Comparison of ENCODE assay signal across 20 cellular contexts in genomic region chr5:173718469-173718868, GRCh38.
A peak's percentile ranks its signal among the peaks of the same experiment; 100 is the strongest.
DNase-seq lines count a peak whose midpoint lies in the region; ATAC-seq, FAIRE-seq and TF ChIP-seq lines count a peak whose summit lies in the region.
"Had no signal": no experiment of that assay in that cellular context is flagged by ENCODE, and none has a peak within 500 bp of the region (broad histone marks: within the 10 kb centered on the region; RNA-seq: fewer than 3 reads in every experiment).

No MANE protein-coding gene starts in this region.

- no peaks in the 10 kb centered on the region for H3K9me2 ChIP-seq in neural cell (ENCODE audit: insufficient read depth, low read length)

- H3K79me2 ChIP-seq in HepG2 (ENCODE audit: insufficient read depth, low read length), result no peaks in the 10 kb centered on the region
- no peaks in the 10 kb centered on the region for H3K79me2 ChIP-seq in neural cell (replicated peaks; ENCODE audit: insufficient read depth, low read length)

- no peak overlapping the region for H3K27ac ChIP-seq in HepG2 (ENCODE audit: extremely low read length, insufficient read depth, low read length)
- no peak overlapping the region for H3K27ac ChIP-seq in right lobe of liver
- H3K27ac ChIP-seq in VCaP, result peak overlapping the region; percentile 72
- H3K27ac ChIP-seq in neural cell (ENCODE audit: low read length), result no peak overlapping the region
- no peak overlapping the region for H3K27ac ChIP-seq in coronary artery
- no peak overlapping the region for H3K27ac ChIP-seq in lower lobe of right lung
- H3K27ac ChIP-seq: HL-60, SJSA1 had no signal

- H3K27me3 ChIP-seq in HepG2 (ENCODE audit: control insufficient read depth in 1 of 2, insufficient read depth in 2 of 2, low read length in 2 of 2), result no peaks in the 10 kb centered on the region
- no peaks in the 10 kb centered on the region for H3K27me3 ChIP-seq in right lobe of liver
- no peaks in the 10 kb centered on the region for H3K27me3 ChIP-seq in neural cell (ENCODE audit: insufficient read depth, low read depth, low read length)
- no peaks in the 10 kb centered on the region for H3K27me3 ChIP-seq in lower lobe of right lung (ENCODE audit: low read depth)
- H3K27me3 ChIP-seq: SJSA1 had no signal

- in situ Hi-C loops in HepG2 (cut with HindIII; ENCODE audit: extremely low pct_ligation_motif_present, low pct_unique_long_range_greater_than_20kb), result no loop called here

- no peaks in the 10 kb centered on the region for H4K20me1 ChIP-seq in HepG2 (ENCODE audit: insufficient read depth, low read length)
- no peaks in the 10 kb centered on the region for H4K20me1 ChIP-seq in neural cell (ENCODE audit: insufficient read depth)

- H3F3A ChIP-seq in neural cell (ENCODE audit: insufficient read depth, low read length, poor library complexity, severe bottlenecking), result no peaks in the 10 kb centered on the region

- intact Hi-C loops in HepG2 (cut with micrococcal nuclease; ENCODE audit: unreplicated experiment), result no loop called here
- intact Hi-C loops in right lobe of liver (cut with DNase I), result no loop called here
- intact Hi-C loops in lower lobe of right lung (cut with DNase I), result no loop called here

- no peak overlapping the region for H3K27ac Mint-ChIP-seq in type B pancreatic cell
- H3K27ac Mint-ChIP-seq: CD8-positive, alpha-beta T cell; HFFc6; IgD-negative memory B cell had no signal

- no peak overlapping the region for H2AFZ ChIP-seq in HepG2 (ENCODE audit: low read length)
- H2AFZ ChIP-seq in neural cell (ENCODE audit: low read depth, low read length), result peak overlapping the region; percentile 35

- H3K27me3 Mint-ChIP-seq in type B pancreatic cell, result peaks cover 8% of the 10 kb centered on the region

- no peak overlapping the region for H3K4me3 Mint-ChIP-seq in type B pancreatic cell
- H3K4me3 Mint-ChIP-seq: CD8-positive, alpha-beta T cell; HFFc6; IgD-negative memory B cell had no signal

- no peak for TF ChIP-seq CTCF in HepG2 (CRISPR knock-in tag; IDR thresholded peaks at IDR 0.05)
- no peak for TF ChIP-seq CTCF in right lobe of liver (IDR thresholded peaks at IDR 0.05)
- no peak for TF ChIP-seq CTCF in VCaP (conservative IDR thresholded peaks at IDR 0.05)
- TF ChIP-seq CTCF in neural cell (IDR thresholded peaks at IDR 0.05; ENCODE audit: poor library complexity, severe bottlenecking), result no peak
- no peak for TF ChIP-seq CTCF in coronary artery (IDR thresholded peaks at IDR 0.05)
- TF ChIP-seq CTCF in type B pancreatic cell (conservative IDR thresholded peaks at IDR 0.05), result no peak
- no peak for TF ChIP-seq CTCF in lower lobe of right lung (IDR thresholded peaks at IDR 0.05)

- TF ChIP-seq EP300 in HepG2 (IDR thresholded peaks at IDR 0.05; ENCODE audit: low read depth in 2 of 2, low read length in 2 of 2) (no peak), HepG2 (CRISPR knock-in tag; IDR thresholded peaks at IDR 0.05; ENCODE audit: borderline replicate concordance) (no peak), neural cell (conservative IDR thresholded peaks at IDR 0.05; ENCODE audit: poor library complexity, severe bottlenecking) (no peak)

- POLR2A ChIA-PET in HepG2 (lab: Yijun Ruan, JAX), result interaction anchor here (1.2 kb wide), 1 partner anchor 170 kb away, joined by 3 read pairs; the partner anchor contains the start of gene CPEB4

- H3K9me3 ChIP-seq in HepG2 (ENCODE audit: low read length) (no peaks in the 10 kb centered on the region), right lobe of liver (no peaks in the 10 kb centered on the region), neural cell (ENCODE audit: low read length) (no peaks in the 10 kb centered on the region), lower lobe of right lung (no peaks in the 10 kb centered on the region)
- H3K9me3 ChIP-seq: SJSA1 had no signal

- H3K36me3 ChIP-seq in HepG2 (replicated peaks in 1 of 2; ENCODE audit: control insufficient read depth in 1 of 2, insufficient read depth in 2 of 2, low read length in 2 of 2), result no peaks in the 10 kb centered on the region
- no peaks in the 10 kb centered on the region for H3K36me3 ChIP-seq in right lobe of liver
- no peaks in the 10 kb centered on the region for H3K36me3 ChIP-seq in neural cell (ENCODE audit: insufficient read depth, low read length)
- H3K36me3 ChIP-seq in lower lobe of right lung, result no peaks in the 10 kb centered on the region
- H3K36me3 ChIP-seq: SJSA1 had no signal

- no peak overlapping the region for H3K4me2 ChIP-seq in HepG2 (ENCODE audit: low read depth, low read length)
- H3K4me2 ChIP-seq in neural cell (ENCODE audit: low read length), result no peak overlapping the region

- TF ChIP-seq RAD21 in HepG2 (CRISPR knock-in tag; IDR thresholded peaks at IDR 0.05) (no peak), neural cell (conservative IDR thresholded peaks at IDR 0.05) (no peak)

- WGBS in HepG2 (ENCODE audit: low lambda C conversion rate), result 93% methylated on average over 10 of the region's 10 CpGs
- 82% methylated on average over 5 of the region's 10 CpGs for WGBS in right lobe of liver (ENCODE audit: insufficient coverage, low coverage, low lambda C conversion rate, missing lambda C conversion rate)

- CTCF ChIA-PET in HepG2 (lab: Yijun Ruan, JAX; ENCODE audit: low intra/inter-chr PET ratio, low total read pairs), result no interaction called here

- no peaks in the 10 kb centered on the region for H3K9me3 Mint-ChIP-seq in type B pancreatic cell
- H3K9me3 Mint-ChIP-seq: CD8-positive, alpha-beta T cell; HFFc6; IgD-negative memory B cell had no signal

- TF ChIP-seq POLR2A in HepG2 (IDR thresholded peaks at IDR 0.05; ENCODE audit: insufficient read depth in 1 of 2, low read depth in 2 of 2, low read length in 2 of 2) (no peak), right lobe of liver (IDR thresholded peaks at IDR 0.05) (no peak)

- no peak for FAIRE-seq in HepG2 (lab: Jason Lieb, UNC)
- FAIRE-seq: A204.1 had no signal

- no TSS peak for BruUV-seq in HepG2 (replicated peaks; lab: Mats Ljungman, UMichigan)

- ATAC-seq in HepG2 (no peak), right lobe of liver (no peak), lower lobe of right lung (no peak)
- ATAC-seq: CD8-positive, alpha-beta T cell had no signal

- H3K36me3 Mint-ChIP-seq in type B pancreatic cell, result peaks cover 4% of the 10 kb centered on the region
- H3K36me3 Mint-ChIP-seq: CD8-positive, alpha-beta T cell had no signal

- H3K4me3 ChIP-seq in HepG2 (replicated peaks in 1 of 3; ENCODE audit: insufficient read depth in 1 of 3, low read depth in 2 of 3, low read length in 3 of 3), result no peak overlapping the region
- no peak overlapping the region for H3K4me3 ChIP-seq in right lobe of liver
- H3K4me3 ChIP-seq in neural cell (ENCODE audit: low read length), result no peak overlapping the region
- no peak overlapping the region for H3K4me3 ChIP-seq in coronary artery
- no peak overlapping the region for H3K4me3 ChIP-seq in lower lobe of right lung
- H3K4me3 ChIP-seq: SJSA1 had no signal

- H3K9ac ChIP-seq in HepG2 (ENCODE audit: insufficient read depth, low read depth, low read length), result no peak overlapping the region
- peak overlapping the region; percentile 35 for H3K9ac ChIP-seq in neural cell (ENCODE audit: low read length)

- H3K4me1 ChIP-seq in HepG2 (ENCODE audit: insufficient read depth, low read length) (peaks cover 56% of the 10 kb centered on the region), right lobe of liver (peaks cover 0 to 27% (median 8%) of the 10 kb centered on the region in 4 donors), lower lobe of right lung (no peaks in the 10 kb centered on the region)

- peaks cover 31% of the 10 kb centered on the region for H3K4me1 Mint-ChIP-seq in type B pancreatic cell (ENCODE audit: unreplicated experiment)

- DNase-seq in HepG2 (ENCODE audit: low spot score), result no peak
- DNase-seq in right lobe of liver, result no peak
- no peak for DNase-seq in NCI-H146 (lab: John Stamatoyannopoulos, UW)
- DNase-seq in coronary artery (ENCODE audit: low spot score), result no peak
- no peak for DNase-seq in type B pancreatic cell (ENCODE audit: extremely low spot score, unreplicated experiment)
- DNase-seq in lower lobe of right lung, result no peak
- DNase-seq: Calu3; CD8-positive, alpha-beta T cell; GOT3; HFFc6; MM.1S; NCI-H1105; NCI-H1694 treated with DMSO at 0.1 percent for 48 hours; NCI-H774 had no signal

TF ChIP-seq in HepG2, 621 proteins besides CTCF, POLR2A, EP300 and RAD21 (continues in another document):
- TF ChIP-seq PBX2 (CRISPR knock-in tag; IDR thresholded peaks at IDR 0.05), result no peak

TF ChIP-seq in neural cell, 6 proteins besides CTCF, POLR2A, EP300 and RAD21:
- no peak for TF ChIP-seq TAF1 (IDR thresholded peaks at IDR 0.05; ENCODE audit: low read depth)
- TF ChIP-seq REST (IDR thresholded peaks at IDR 0.05; ENCODE audit: borderline replicate concordance), result no peak
- TF ChIP-seq EZH2 (IDR thresholded peaks at IDR 0.05; ENCODE audit: borderline replicate concordance, insufficient read depth, low read length, poor library complexity, severe bottlenecking), result no peak
- TF ChIP-seq SMC3 (conservative IDR thresholded peaks at IDR 0.05; ENCODE audit: poor library complexity), result no peak
- no peak for TF ChIP-seq POLR2AphosphoS5 (IDR thresholded peaks at IDR 0.05)
- TF ChIP-seq MXI1 (conservative IDR thresholded peaks at IDR 0.05; ENCODE audit: poor library complexity, severe bottlenecking), result no peak
